ENCODE assay signal across 13 cellular contexts in the genomic region with DNA sequence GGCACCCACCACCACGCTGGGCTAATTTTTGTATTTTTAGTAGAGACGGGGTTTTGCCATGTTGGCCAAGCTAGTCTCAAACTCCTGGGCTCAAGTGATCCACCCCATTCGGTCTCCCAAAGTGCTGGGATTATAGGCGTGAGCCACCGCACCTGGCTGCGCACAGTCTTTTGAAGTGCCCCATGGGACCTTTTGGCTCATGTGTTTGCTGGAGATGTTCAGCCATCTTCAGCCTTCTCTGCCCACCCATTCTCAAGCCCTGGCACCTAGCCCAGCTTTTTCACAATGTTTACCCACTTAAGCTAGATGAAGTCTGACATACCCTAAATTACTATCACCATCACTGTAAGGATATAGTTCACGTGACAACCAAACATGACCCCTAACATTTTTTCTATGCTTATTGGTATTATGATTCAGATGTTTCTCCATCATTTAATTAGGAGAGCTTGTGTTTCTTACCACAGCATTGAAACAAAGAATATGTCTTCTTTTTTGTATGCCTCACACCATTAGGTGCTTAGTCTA. TPM values are rescaled to one million over a fixed set of nuclear protein-coding genes. Genes with fewer than 3 reads are reported as not detected.
DNase-seq lines count a peak whose midpoint lies in the region; ATAC-seq, FAIRE-seq and TF ChIP-seq lines count a peak whose summit lies in the region.
"Had no signal": no experiment of that assay in that cellular context is flagged by ENCODE, and none has a peak within 500 bp of the region (broad histone marks: within the 10 kb centered on the region; RNA-seq: fewer than 3 reads in every experiment).

No MANE protein-coding gene starts in this region.

- TF ChIP-seq CTCF in HepG2 (CRISPR knock-in tag; IDR thresholded peaks at IDR 0.05) (no peak), right lobe of liver (IDR thresholded peaks at IDR 0.05) (no peak), coronary artery (IDR thresholded peaks at IDR 0.05) (no peak)

- in situ Hi-C loops in HepG2 (cut with HindIII; ENCODE audit: extremely low pct_ligation_motif_present, low pct_unique_long_range_greater_than_20kb), result no loop called here

- TF ChIP-seq POLR2A in HepG2 (IDR thresholded peaks at IDR 0.05; ENCODE audit: insufficient read depth in 1 of 2, low read depth in 2 of 2, low read length in 2 of 2) (no peak), right lobe of liver (IDR thresholded peaks at IDR 0.05) (no peak)

- H3K9me3 ChIP-seq in HepG2 (ENCODE audit: low read length), result no peaks in the 10 kb centered on the region
- no peaks in the 10 kb centered on the region for H3K9me3 ChIP-seq in right lobe of liver
- H3K9me3 ChIP-seq: esophagus squamous epithelium, spleen had no signal

- FAIRE-seq in HepG2 (lab: Jason Lieb, UNC), result no peak

- no peaks in the 10 kb centered on the region for H3K79me2 ChIP-seq in HepG2 (ENCODE audit: insufficient read depth, low read length)

- DNase-seq in HepG2 (ENCODE audit: low spot score), result no peak
- DNase-seq in right lobe of liver, result no peak
- peak; percentile 64 for DNase-seq in NCI-H2196 treated with DMSO at 0.1 percent for 48 hours (lab: John Stamatoyannopoulos, UW; ENCODE audit: unreplicated experiment)
- DNase-seq in coronary artery (ENCODE audit: low spot score), result no peak
- no peak for DNase-seq in SIG-M5 (lab: John Stamatoyannopoulos, UW)
- no peak for DNase-seq in left colon
- no peak for DNase-seq in mucosa of gallbladder (ENCODE audit: low spot score)
- DNase-seq: activated B cell treated with CpG ODN at 0.5 μM for 24 hours, AML-193, esophagus squamous epithelium, spleen had no signal

- CTCF ChIA-PET in HepG2 (lab: Yijun Ruan, JAX; ENCODE audit: low intra/inter-chr PET ratio, low total read pairs), result no interaction called here

- 92% methylated on average over 7 of the region's 7 CpGs for WGBS in HepG2 (ENCODE audit: low lambda C conversion rate)
- 67% methylated on average over 1 of the region's 7 CpGs for WGBS in right lobe of liver (ENCODE audit: insufficient coverage, low coverage, low lambda C conversion rate, missing lambda C conversion rate)

- POLR2A ChIA-PET in HepG2 (lab: Yijun Ruan, JAX), result interaction anchor here (2.1 kb wide), 1 partner anchor 11 kb away, joined by 5 read pairs; no protein-coding TSS in a partner anchor

- H3K36me3 ChIP-seq in HepG2 (replicated peaks in 1 of 2; ENCODE audit: control insufficient read depth in 1 of 2, insufficient read depth in 2 of 2, low read length in 2 of 2) (no peaks in the 10 kb centered on the region), right lobe of liver (peaks cover 0 to 4% (median 0%) of the 10 kb centered on the region in 4 donors)
- H3K36me3 ChIP-seq: cardiac muscle cell, esophagus squamous epithelium had no signal

- H3K4me1 ChIP-seq in HepG2 (ENCODE audit: insufficient read depth, low read length) (peaks cover 16% of the 10 kb centered on the region), right lobe of liver (no peaks in the 10 kb centered on the region)

- no peak for ATAC-seq in HepG2
- ATAC-seq in right lobe of liver, result no peak
- no peak for ATAC-seq in GM21381 (IDR thresholded peaks at IDR 0.05; ENCODE audit: unreplicated experiment)
- ATAC-seq in left colon, result no peak

- H2AFZ ChIP-seq in HepG2 (ENCODE audit: low read length), result no peak overlapping the region

- H3K4me2 ChIP-seq in HepG2 (ENCODE audit: low read depth, low read length), result no peak overlapping the region

- H3K27ac ChIP-seq in HepG2 (ENCODE audit: extremely low read length, insufficient read depth, low read length), result no peak overlapping the region
- no peak overlapping the region for H3K27ac ChIP-seq in right lobe of liver
- H3K27ac ChIP-seq in coronary artery, result peak overlapping the region; percentile 9 to 73
- H3K27ac ChIP-seq: cardiac muscle cell had no signal

- no TSS peak for BruUV-seq in HepG2 (replicated peaks; lab: Mats Ljungman, UMichigan)

- no peak overlapping the region for H3K9ac ChIP-seq in HepG2 (ENCODE audit: insufficient read depth, low read depth, low read length)

- H3K27me3 ChIP-seq in HepG2 (ENCODE audit: control insufficient read depth in 1 of 2, insufficient read depth in 2 of 2, low read length in 2 of 2) (no peaks in the 10 kb centered on the region), right lobe of liver (no peaks in the 10 kb centered on the region)
- H3K27me3 ChIP-seq: cardiac muscle cell, esophagus squamous epithelium, spleen had no signal

- H4K20me1 ChIP-seq in HepG2 (ENCODE audit: insufficient read depth, low read length), result no peaks in the 10 kb centered on the region

- intact Hi-C loops in HepG2 (cut with micrococcal nuclease; ENCODE audit: unreplicated experiment), result no loop called here
- intact Hi-C loops in right lobe of liver (cut with DNase I), result no loop called here
- intact Hi-C loops in left colon (cut with DNase I, micrococcal nuclease), result no loop called here

- TF ChIP-seq EP300 in HepG2 (IDR thresholded peaks at IDR 0.05; ENCODE audit: low read depth in 2 of 2, low read length in 2 of 2) (no peak), HepG2 (CRISPR knock-in tag; IDR thresholded peaks at IDR 0.05; ENCODE audit: borderline replicate concordance) (no peak)

- H3K4me3 ChIP-seq in HepG2 (replicated peaks in 1 of 3; ENCODE audit: insufficient read depth in 1 of 3, low read depth in 2 of 3, low read length in 3 of 3) (no peak overlapping the region), right lobe of liver (no peak overlapping the region), coronary artery (no peak overlapping the region)
- H3K4me3 ChIP-seq: cardiac muscle cell, esophagus squamous epithelium, spleen had no signal

- no peak for TF ChIP-seq RAD21 in HepG2 (CRISPR knock-in tag; IDR thresholded peaks at IDR 0.05)

TF ChIP-seq in HepG2, 621 proteins besides CTCF, POLR2A, EP300 and RAD21:
- TF ChIP-seq ZFP82 (CRISPR knock-in tag; IDR thresholded peaks at IDR 0.05; ENCODE audit: borderline replicate concordance) (no peak), FOXK2 (IDR thresholded peaks at IDR 0.05) (0 out of 2 replicates have a peak, but pooled peaks have one; percentile 2)

RNA-seq across cellular contexts. Expression of a gene that starts 32.3 kb away (rescaled TPM):
- 0.24 and 0.90 TPM in 2 replicates for total RNA-seq in HepG2 (2016; rRNA removed; fragmentation: Illumina TruSeq; extraction: Trizol)
- 0.20 and 0.35 TPM in 2 replicates for total RNA-seq in HepG2 (2016; cell fraction: cytosol; rRNA removed; fragmentation: Illumina TruSeq; extraction: Trizol; ENCODE audit: low read depth)
- total RNA-seq in HepG2 (2016; cell fraction: insoluble cytoplasmic fraction; rRNA removed; fragmentation: Illumina TruSeq; extraction: Trizol), result 0.76 and 0.86 TPM in 2 replicates
- total RNA-seq in HepG2 (2016; cell fraction: membrane; rRNA removed; fragmentation: Illumina TruSeq; extraction: Trizol), result 0.17 and 0.31 TPM in 2 replicates
- 0.34 and 1.1 TPM in 2 replicates for total RNA-seq in HepG2 (2016; cell fraction: nucleus; rRNA removed; fragmentation: Illumina TruSeq; extraction: Trizol)
- polyA plus RNA-seq in HepG2 (2011; rRNA removed), result 2.5 and 4.1 TPM in 2 replicates
- polyA plus RNA-seq in HepG2 (2011; cell fraction: cytosol; rRNA removed), result 2.7 and 2.9 TPM in 2 replicates
- 0.26 and 1.3 TPM in 2 replicates for polyA plus RNA-seq in HepG2 (2011; cell fraction: nucleus; rRNA removed)
- 1.8 and 2.5 TPM in 2 replicates for polyA plus RNA-seq in HepG2 (2012)
- 0.02 and 0.08 TPM in 2 replicates for polyA plus RNA-seq in HepG2 (2016; cell fraction: cytosol; fragmentation: Illumina TruSeq; extraction: Trizol; ENCODE audit: low read depth)
- polyA plus RNA-seq in HepG2 (2016; cell fraction: insoluble cytoplasmic fraction; fragmentation: Illumina TruSeq; extraction: Trizol; ENCODE audit: low read depth), result 0.19 and 0.47 TPM in 2 replicates
- 0.17 and 0.31 TPM in 2 replicates for polyA plus RNA-seq in HepG2 (2016; cell fraction: membrane; fragmentation: Illumina TruSeq; extraction: Trizol; ENCODE audit: low read depth)
- 0.15 and 0.64 TPM in 2 replicates for polyA plus RNA-seq in HepG2 (2016; cell fraction: nucleus; fragmentation: Illumina TruSeq; extraction: Trizol; ENCODE audit: insufficient read depth, low read depth)
- 0.70 and 13.4 TPM in 2 replicates for polyA minus RNA-seq in HepG2 (2011; rRNA and poly(A)+ RNA removed; ENCODE audit: low replicate concordance)
- polyA minus RNA-seq in HepG2 (2011; cell fraction: cytosol; rRNA and poly(A)+ RNA removed), result 3.4 and 6.4 TPM in 2 replicates
- 0.77 and 1.4 TPM in 2 replicates for polyA minus RNA-seq in HepG2 (2011; cell fraction: nucleus; rRNA and poly(A)+ RNA removed)
- total RNA-seq in right lobe of liver, result 10 to 100 TPM; 15.9 to 32.9 (median 19.1) TPM
- 10 to 100 TPM; 42.2 to 53.7 TPM for total RNA-seq in left colon
- 113 TPM for total RNA-seq in mucosa of gallbladder
- polyA plus RNA-seq: cardiac muscle cell had no signal

Comparison
In these comparisons a context has a peak if more than half of its experiments do, and no peak if none do; other contexts are left out.
1. RNA of a gene that starts 32.3 kb away (total RNA-seq): 113 TPM in mucosa of gallbladder (single experiment), 42.2 to 53.7 TPM in left colon and 15.9 to 32.9 TPM in right lobe of liver; 0.17 to 1.1 TPM in HepG2; every median in the first group is over 4 times any median in the second.
2. H3K27ac ChIP-seq: peak in coronary artery (2 of 2); none in HepG2 (single experiment) and right lobe of liver (0 of 3).